ENCODE assay signal across 13 cellular contexts in genomic region chr5:133309166-133309791, GRCh38.
"Had no signal": no experiment of that assay in that cellular context is flagged by ENCODE, and none has a peak within 500 bp of the region (broad histone marks: within the 10 kb centered on the region; RNA-seq: fewer than 3 reads in every experiment).

No MANE protein-coding gene starts in this region.

- DNase-seq: activated CD4-positive, alpha-beta T cell treated with anti-CD3 and anti-CD28 coated beads, Interleukin-2, amount 10 ng/mL, durations not matched to agents 24 days and 14 days; activated CD4-positive, CD25-positive, alpha-beta regulatory T cell; activated CD8-positive, alpha-beta memory T cell treated with anti-CD3 and anti-CD28 coated beads, Interleukin-2, amount 50 U/mL, for 4 hours; activated naive CD4-positive, alpha-beta T cell treated with anti-CD3 and anti-CD28 coated beads, Interleukin-2, amount 10 ng/mL, durations not matched to agents 7 days and 5 days; activated naive CD8-positive, alpha-beta T cell treated with anti-CD3 and anti-CD28 coated beads, Interleukin-2, amount 50 U/mL, for 24 hours; activated T-cell treated with anti-CD3 and anti-CD28 coated beads, Interleukin-2, amount 50 U/mL, for 4 hours; colonic mucosa; endodermal cell; foreskin fibroblast; stimulated activated CD4-positive, alpha-beta T cell treated with anti-CD3 and anti-CD28 coated beads, Interleukin-2, amount 100 ng/mL, for 24 hours; stomach; T-helper 9 cell; trophoblast cell had no signal
